Comparison of ENCODE assay signal across 1 cellular context in the genomic region with DNA sequence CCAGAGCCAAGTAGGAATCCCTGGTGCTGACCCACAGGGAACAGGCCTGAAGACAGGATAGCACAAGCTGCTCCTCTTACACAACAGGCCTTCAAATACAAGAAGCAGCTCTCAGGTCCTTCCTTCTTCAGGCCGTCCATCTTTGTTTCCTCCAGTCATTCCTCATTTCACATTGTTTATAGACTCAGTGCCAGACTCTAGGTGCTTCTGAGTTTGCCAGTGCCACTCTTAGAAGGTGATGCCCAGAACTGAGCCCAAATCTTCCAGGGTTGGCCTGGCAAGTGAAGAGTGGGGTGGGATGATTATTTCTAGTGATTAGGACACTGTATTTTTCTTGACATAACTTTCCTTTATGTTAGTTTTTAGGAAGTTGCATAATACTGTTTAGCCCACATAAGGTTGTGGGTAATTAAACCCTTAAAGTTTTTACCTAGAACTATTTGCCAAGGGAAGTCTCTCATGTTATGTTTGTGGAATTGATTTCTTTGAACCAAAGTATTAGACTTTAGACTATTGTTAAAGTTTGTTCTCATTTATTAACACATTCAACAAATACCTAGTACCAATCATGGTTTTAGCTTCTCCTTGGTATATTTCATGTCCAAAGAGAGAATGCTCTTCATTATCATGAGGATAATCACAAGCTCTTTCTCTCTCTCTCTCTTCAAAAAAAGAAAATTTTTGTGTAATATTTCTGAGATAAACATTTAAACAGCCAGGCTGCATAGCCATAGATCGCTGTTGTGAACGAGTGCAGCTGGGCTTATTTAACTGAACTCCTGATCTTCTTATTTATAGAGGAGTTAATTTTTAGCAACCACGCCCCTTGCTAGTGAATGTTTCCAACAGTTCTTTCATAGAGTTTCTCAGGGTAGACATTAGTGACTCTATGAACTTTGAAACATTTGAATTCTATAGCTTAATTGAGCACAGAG.
TF ChIP-seq lines count a peak whose summit lies in the region.

No MANE protein-coding gene starts in this region.

TF ChIP-seq in liver, 16 proteins besides CTCF, POLR2A, EP300 and RAD21 (continued from another document):
- TF ChIP-seq HNF4A (conservative IDR thresholded peaks at IDR 0.05) = peak; percentile 83 to 92
- TF ChIP-seq SP1 (IDR thresholded peaks at IDR 0.05) = peak; percentile 89
TF ChIP-seq in liver: peak in this region for 14.
